12 cellular contexts compared by ENCODE assay signal in the genomic region with DNA sequence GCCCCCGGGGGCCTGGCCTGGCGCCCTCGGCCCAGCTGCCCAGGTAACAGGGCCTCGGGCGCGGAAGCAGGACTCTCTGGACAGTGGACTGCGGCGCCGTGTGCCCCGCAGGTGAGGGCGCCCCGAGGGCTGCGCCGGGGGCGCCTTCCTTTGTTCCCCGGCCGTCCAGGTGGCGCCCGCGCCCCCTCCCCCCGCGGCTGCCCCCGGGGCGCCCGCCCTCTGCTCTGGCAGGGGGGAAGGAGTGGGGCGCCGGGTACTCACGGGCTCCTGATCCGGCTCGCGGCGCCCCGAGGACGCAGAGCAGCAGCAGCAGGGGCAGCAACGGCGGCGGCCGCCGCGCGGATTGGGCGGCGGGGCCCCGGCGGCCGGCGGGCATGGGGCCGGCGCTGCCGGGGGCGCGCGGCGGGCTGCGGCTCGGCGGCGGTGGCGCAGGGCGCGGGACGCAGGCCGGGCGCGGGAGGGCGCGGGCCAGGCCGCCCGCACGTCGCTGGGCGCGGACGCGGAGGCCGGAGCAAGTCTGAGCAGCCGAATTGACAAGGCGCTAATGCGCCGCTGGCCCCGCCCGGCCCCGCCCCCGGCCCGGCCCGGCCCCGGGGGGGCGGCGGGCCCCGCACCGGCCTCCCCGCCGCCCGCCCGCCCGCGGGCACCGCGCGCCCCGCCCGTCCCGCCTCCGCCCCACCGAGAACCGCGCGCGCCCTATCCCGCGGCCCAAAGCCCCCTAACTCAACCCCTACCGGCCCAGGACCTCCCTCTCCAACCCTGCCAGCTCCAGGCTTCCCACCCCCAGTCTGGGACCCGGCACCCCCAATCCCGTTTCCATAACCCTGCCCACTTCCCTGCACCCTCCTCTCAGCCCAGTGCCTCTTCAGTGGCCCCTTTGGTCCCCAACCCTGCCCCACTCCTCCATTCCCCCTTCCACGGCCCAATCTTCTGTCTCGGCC. TPM values are rescaled to one million over a fixed set of nuclear protein-coding genes. Genes with fewer than 3 reads are reported as not detected.
DNase-seq lines count a peak whose midpoint lies in the region; ATAC-seq and TF ChIP-seq lines count a peak whose summit lies in the region.
"Had no signal": no experiment of that assay in that cellular context is flagged by ENCODE, and none has a peak within 500 bp of the region (broad histone marks: within the 10 kb centered on the region; RNA-seq: fewer than 3 reads in every experiment).

A gene with protein sequence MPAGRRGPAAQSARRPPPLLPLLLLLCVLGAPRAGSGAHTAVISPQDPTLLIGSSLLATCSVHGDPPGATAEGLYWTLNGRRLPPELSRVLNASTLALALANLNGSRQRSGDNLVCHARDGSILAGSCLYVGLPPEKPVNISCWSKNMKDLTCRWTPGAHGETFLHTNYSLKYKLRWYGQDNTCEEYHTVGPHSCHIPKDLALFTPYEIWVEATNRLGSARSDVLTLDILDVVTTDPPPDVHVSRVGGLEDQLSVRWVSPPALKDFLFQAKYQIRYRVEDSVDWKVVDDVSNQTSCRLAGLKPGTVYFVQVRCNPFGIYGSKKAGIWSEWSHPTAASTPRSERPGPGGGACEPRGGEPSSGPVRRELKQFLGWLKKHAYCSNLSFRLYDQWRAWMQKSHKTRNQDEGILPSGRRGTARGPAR (minus strand): TSS at position 519 of the 941 bp plus-strand sequence. CDS start 143 bp downstream, at position 376.

- POLR2A ChIA-PET in AG04450 (lab: Yijun Ruan, JAX), result no interaction called here
- POLR2A ChIA-PET in PC-9 (lab: Charles Lee; ENCODE audit: unreplicated experiment), result interaction anchor here (0.5 kb wide), 1 partner anchor 127 kb away, joined by 19 read pairs; no protein-coding TSS in a partner anchor

- intact Hi-C loops in PC-9 (cut with micrococcal nuclease; ENCODE audit: unreplicated experiment), result loop anchor here (10.0 kb wide), 1 partner anchor 158 kb away; no protein-coding TSS in a partner anchor

- no peak for TF ChIP-seq RAD21 in neural cell (conservative IDR thresholded peaks at IDR 0.05)

- H3K4me2 ChIP-seq in PC-9 (peak within 1 kb of the TSS; percentile 86), neural cell (ENCODE audit: low read length) (no peak within 1 kb of the TSS)

- H3K79me2 ChIP-seq in PC-9 (ENCODE audit: low read depth) (no peaks in the 10 kb centered on the region), neural cell (replicated peaks; ENCODE audit: insufficient read depth, low read length) (no peaks in the 10 kb centered on the region)

- no peaks in the 10 kb centered on the region for H3K9me2 ChIP-seq in PC-9 (ENCODE audit: insufficient read depth)
- H3K9me2 ChIP-seq in neural cell (ENCODE audit: insufficient read depth, low read length), result no peaks in the 10 kb centered on the region

- TF ChIP-seq EP300 in neural cell (conservative IDR thresholded peaks at IDR 0.05; ENCODE audit: poor library complexity, severe bottlenecking), result no peak

- CTCF ChIA-PET in AG04450 (lab: Charles Lee), result no interaction called here
- CTCF ChIA-PET in PC-9 (lab: Charles Lee), result no interaction called here

- no peaks in the 10 kb centered on the region for H4K20me1 ChIP-seq in PC-9 (ENCODE audit: insufficient read depth)
- no peaks in the 10 kb centered on the region for H4K20me1 ChIP-seq in neural cell (ENCODE audit: insufficient read depth)

- peak within 1 kb of the TSS; percentile 17; the same call in 1 of the 2 replicates for H3K4me3 ChIP-seq in AG04450 (ENCODE audit: low read depth, low read length)
- peak within 1 kb of the TSS; percentile 53; the same call in 1 of the 2 replicates for H3K4me3 ChIP-seq in PC-9
- H3K4me3 ChIP-seq in neural cell (ENCODE audit: low read length), result peak within 1 kb of the TSS; percentile 48

- H3K36me3 ChIP-seq in PC-9 (ENCODE audit: low read depth) (no peaks in the 10 kb centered on the region), neural cell (ENCODE audit: insufficient read depth, low read length) (no peaks in the 10 kb centered on the region)
- H3K36me3 ChIP-seq: prostate gland had no signal

- H3K27me3 ChIP-seq in AG04450 (ENCODE audit: control insufficient read depth, insufficient read depth, low read length), result peaks cover 73% of the 10 kb centered on the region
- peaks cover 61% of the 10 kb centered on the region for H3K27me3 ChIP-seq in PC-9 (ENCODE audit: insufficient read depth, low read depth)
- peaks cover 95% of the 10 kb centered on the region for H3K27me3 ChIP-seq in neural cell (ENCODE audit: insufficient read depth, low read depth, low read length)

- peak; percentile 12 for ATAC-seq in esophagus mucosa
- ATAC-seq in GM21619 (IDR thresholded peaks at IDR 0.05; ENCODE audit: unreplicated experiment), result no peak
- no peak for ATAC-seq in HG03469 (IDR thresholded peaks at IDR 0.05; ENCODE audit: unreplicated experiment)
- ATAC-seq: foreskin keratinocyte; stimulated activated naive CD8-positive, alpha-beta T cell treated with anti-CD3 and anti-CD28 coated beads, Interleukin-15, Interleukin-2, amounts not matched to agents 100 U/mL and 50 U/mL, for 24 hours had no signal

- H3K9ac ChIP-seq in neural cell (ENCODE audit: low read length), result no peak within 1 kb of the TSS

- no TSS peak for BruUV-seq in PC-9 (replicated peaks; lab: Mats Ljungman, UMichigan)

- H2AFZ ChIP-seq in PC-9 (0 out of 2 replicates have a peak within 1 kb of the TSS, but pooled peaks have one; percentile 46), neural cell (ENCODE audit: low read depth, low read length) (no peak within 1 kb of the TSS)

- H3K9me3 ChIP-seq in AG04450 (ENCODE audit: control insufficient read depth, insufficient read depth, low read length), result no peaks in the 10 kb centered on the region; the same call in 1 of the 2 replicates
- no peaks in the 10 kb centered on the region for H3K9me3 ChIP-seq in PC-9 (ENCODE audit: insufficient read depth, low read depth)
- no peaks in the 10 kb centered on the region for H3K9me3 ChIP-seq in neural cell (ENCODE audit: low read length)
- H3K9me3 ChIP-seq: prostate gland had no signal

- no peak for DNase-seq in AG04450 (ENCODE audit: low read depth, low spot score)
- no peak for DNase-seq in PC-9
- no peak for DNase-seq in T1000 (lab: John Stamatoyannopoulos, UW)
- no peak for DNase-seq in stimulated activated CD4-positive, alpha-beta T cell treated with anti-CD3 and anti-CD28 coated beads, Interleukin-1b, Interleukin-23, amount 100 ng/mL, for 48 hours
- DNase-seq: CD4-positive, alpha-beta T cell; foreskin keratinocyte; stimulated activated naive CD8-positive, alpha-beta T cell treated with anti-CD3 and anti-CD28 coated beads, Interleukin-15, Interleukin-2, amounts not matched to agents 100 U/mL and 50 U/mL, for 24 hours had no signal

- H3F3A ChIP-seq in PC-9 (ENCODE audit: insufficient read depth, low read depth), result peaks cover 53% of the 10 kb centered on the region; the same call in 1 of the 2 replicates
- H3F3A ChIP-seq in neural cell (ENCODE audit: insufficient read depth, low read length, poor library complexity, severe bottlenecking), result no peaks in the 10 kb centered on the region

- peaks cover 26% of the 10 kb centered on the region for H3K4me1 ChIP-seq in PC-9 (replicated peaks; ENCODE audit: insufficient read depth)
- H3K4me1 ChIP-seq: foreskin keratinocyte had no signal

- TF ChIP-seq CTCF in AG04450 (IDR thresholded peaks at IDR 0.05; ENCODE audit: low read depth, low read length), result no peak
- TF ChIP-seq CTCF in PC-9 (conservative IDR thresholded peaks at IDR 0.05), result no peak
- no peak for TF ChIP-seq CTCF in neural cell (IDR thresholded peaks at IDR 0.05; ENCODE audit: poor library complexity, severe bottlenecking)

- H3K27ac ChIP-seq in AG04450 (ENCODE audit: low read depth, low read length), result no peak within 1 kb of the TSS
- no peak within 1 kb of the TSS for H3K27ac ChIP-seq in PC-9
- H3K27ac ChIP-seq in neural cell (ENCODE audit: low read length), result no peak within 1 kb of the TSS
- H3K27ac ChIP-seq: foreskin keratinocyte, prostate gland had no signal

TF ChIP-seq in neural cell, 6 proteins besides CTCF, POLR2A, EP300 and RAD21:
- no peak for TF ChIP-seq MXI1 (conservative IDR thresholded peaks at IDR 0.05; ENCODE audit: poor library complexity, severe bottlenecking)
- no peak for TF ChIP-seq EZH2 (IDR thresholded peaks at IDR 0.05; ENCODE audit: borderline replicate concordance, insufficient read depth, low read length, poor library complexity, severe bottlenecking)
- TF ChIP-seq, protein P1, sequence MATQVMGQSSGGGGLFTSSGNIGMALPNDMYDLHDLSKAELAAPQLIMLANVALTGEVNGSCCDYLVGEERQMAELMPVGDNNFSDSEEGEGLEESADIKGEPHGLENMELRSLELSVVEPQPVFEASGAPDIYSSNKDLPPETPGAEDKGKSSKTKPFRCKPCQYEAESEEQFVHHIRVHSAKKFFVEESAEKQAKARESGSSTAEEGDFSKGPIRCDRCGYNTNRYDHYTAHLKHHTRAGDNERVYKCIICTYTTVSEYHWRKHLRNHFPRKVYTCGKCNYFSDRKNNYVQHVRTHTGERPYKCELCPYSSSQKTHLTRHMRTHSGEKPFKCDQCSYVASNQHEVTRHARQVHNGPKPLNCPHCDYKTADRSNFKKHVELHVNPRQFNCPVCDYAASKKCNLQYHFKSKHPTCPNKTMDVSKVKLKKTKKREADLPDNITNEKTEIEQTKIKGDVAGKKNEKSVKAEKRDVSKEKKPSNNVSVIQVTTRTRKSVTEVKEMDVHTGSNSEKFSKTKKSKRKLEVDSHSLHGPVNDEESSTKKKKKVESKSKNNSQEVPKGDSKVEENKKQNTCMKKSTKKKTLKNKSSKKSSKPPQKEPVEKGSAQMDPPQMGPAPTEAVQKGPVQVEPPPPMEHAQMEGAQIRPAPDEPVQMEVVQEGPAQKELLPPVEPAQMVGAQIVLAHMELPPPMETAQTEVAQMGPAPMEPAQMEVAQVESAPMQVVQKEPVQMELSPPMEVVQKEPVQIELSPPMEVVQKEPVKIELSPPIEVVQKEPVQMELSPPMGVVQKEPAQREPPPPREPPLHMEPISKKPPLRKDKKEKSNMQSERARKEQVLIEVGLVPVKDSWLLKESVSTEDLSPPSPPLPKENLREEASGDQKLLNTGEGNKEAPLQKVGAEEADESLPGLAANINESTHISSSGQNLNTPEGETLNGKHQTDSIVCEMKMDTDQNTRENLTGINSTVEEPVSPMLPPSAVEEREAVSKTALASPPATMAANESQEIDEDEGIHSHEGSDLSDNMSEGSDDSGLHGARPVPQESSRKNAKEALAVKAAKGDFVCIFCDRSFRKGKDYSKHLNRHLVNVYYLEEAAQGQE (IDR thresholded peaks at IDR 0.05; ENCODE audit: borderline replicate concordance), result no peak
- no peak for TF ChIP-seq POLR2AphosphoS5 (IDR thresholded peaks at IDR 0.05)

RNA-seq across cellular contexts. Expression of the gene that starts here (rescaled TPM):
- polyA plus RNA-seq in AG04450 (2011; rRNA removed) (2.6 and 2.9 TPM in 2 replicates), neural cell (3.3 and 14.2 TPM in 2 replicates)
- 1.1 and 3.4 TPM in 2 replicates for polyA minus RNA-seq in AG04450 (2011; rRNA and poly(A)+ RNA removed)
- total RNA-seq in PC-9 (2021) (0.46 and 2.8 TPM in 2 replicates), esophagus mucosa (7.9 TPM)
- polyA minus RNA-seq in neural cell, result not detected in 2 replicates
- total RNA-seq: CD4-positive, alpha-beta T cell had no signal
